Comparison of ENCODE assay signal across 14 cellular contexts in genomic region chr7:96700516-96700915, GRCh38. TPM values are rescaled to one million over a fixed set of nuclear protein-coding genes. Genes with fewer than 3 reads are reported as not detected.
DNase-seq lines count a peak whose midpoint lies in the region; ATAC-seq and TF ChIP-seq lines count a peak whose summit lies in the region.
"Had no signal": no experiment of that assay in that cellular context is flagged by ENCODE, and none has a peak within 500 bp of the region (broad histone marks: within the 10 kb centered on the region; RNA-seq: fewer than 3 reads in every experiment).

No MANE protein-coding gene starts in this region.

- no peak overlapping the region for H4K8ac ChIP-seq in IMR-90 (ENCODE audit: low read depth in 2 of 2, low read length in 2 of 2)

- no peak overlapping the region for H2BK5ac ChIP-seq in IMR-90 (ENCODE audit: low read depth, low read length, poor library complexity, severe bottlenecking)

- in situ Hi-C loops in IMR-90 (cut with MboI; ENCODE audit: low sequenced_read_pairs) = no loop called here

- no peak overlapping the region for H2AFZ ChIP-seq in IMR-90 (replicated peaks; ENCODE audit: low read length, poor library complexity)
- H2AFZ ChIP-seq: GM23338 had no signal

- H2BK20ac ChIP-seq in IMR-90 (ENCODE audit: low read depth, low read length) = no peak overlapping the region

- peaks cover 13% of the 10 kb centered on the region for H3K36me3 Mint-ChIP-seq in activated naive CD4-positive, alpha-beta T cell treated with anti-CD3 and anti-CD28 coated beads, Interleukin-2, amount 50 U/mL, for 24 hours
- peaks cover 6% of the 10 kb centered on the region for H3K36me3 Mint-ChIP-seq in activated naive CD4-positive, alpha-beta T cell treated with anti-CD3 and anti-CD28 coated beads for 36 hours (ENCODE audit: low read depth)
- peaks cover 28% of the 10 kb centered on the region for H3K36me3 Mint-ChIP-seq in activated CD4-positive, alpha-beta memory T cell treated with anti-CD3 and anti-CD28 coated beads, Interleukin-2, amount 10 ng/mL, durations not matched to agents 7 days and 5 days (ENCODE audit: low read depth)

- 0 out of 2 replicates have a peak, but pooled peaks cover 2% of the 10 kb centered on the region for H3K9me1 ChIP-seq in IMR-90 (ENCODE audit: insufficient read depth, low read length)

- H3K4me2 ChIP-seq in IMR-90 (ENCODE audit: low read depth, low read length) = no peak overlapping the region
- H3K4me2 ChIP-seq: BLaER1, GM23338 had no signal

- peak overlapping the region; percentile 38 for H3K27ac Mint-ChIP-seq in activated naive CD4-positive, alpha-beta T cell treated with anti-CD3 and anti-CD28 coated beads, Interleukin-2, amount 50 U/mL, for 24 hours
- H3K27ac Mint-ChIP-seq in activated naive CD4-positive, alpha-beta T cell treated with anti-CD3 and anti-CD28 coated beads for 36 hours = no peak overlapping the region
- no peak overlapping the region for H3K27ac Mint-ChIP-seq in activated CD4-positive, alpha-beta memory T cell treated with anti-CD3 and anti-CD28 coated beads, Interleukin-2, amount 10 ng/mL, durations not matched to agents 7 days and 5 days
- H3K27ac Mint-ChIP-seq: GM23338, H9 had no signal

- H2AK9ac ChIP-seq in IMR-90 (replicated peaks; ENCODE audit: low read depth, low read length, poor library complexity) = no peak overlapping the region

- peaks cover 49% of the 10 kb centered on the region for H4K20me1 ChIP-seq in IMR-90 (ENCODE audit: insufficient read depth, low read length)

- no peak overlapping the region for H3K4me3 Mint-ChIP-seq in activated naive CD4-positive, alpha-beta T cell treated with anti-CD3 and anti-CD28 coated beads, Interleukin-2, amount 50 U/mL, for 24 hours
- no peak overlapping the region for H3K4me3 Mint-ChIP-seq in activated naive CD4-positive, alpha-beta T cell treated with anti-CD3 and anti-CD28 coated beads for 36 hours
- no peak overlapping the region for H3K4me3 Mint-ChIP-seq in activated CD4-positive, alpha-beta memory T cell treated with anti-CD3 and anti-CD28 coated beads, Interleukin-2, amount 10 ng/mL, durations not matched to agents 7 days and 5 days
- H3K4me3 Mint-ChIP-seq: GM23338, H9 had no signal

- peaks cover 90% of the 10 kb centered on the region for H3K4me1 Mint-ChIP-seq in activated naive CD4-positive, alpha-beta T cell treated with anti-CD3 and anti-CD28 coated beads, Interleukin-2, amount 50 U/mL, for 24 hours
- H3K4me1 Mint-ChIP-seq in activated naive CD4-positive, alpha-beta T cell treated with anti-CD3 and anti-CD28 coated beads for 36 hours (ENCODE audit: low read depth) = peaks cover 67% of the 10 kb centered on the region
- H3K4me1 Mint-ChIP-seq in activated CD4-positive, alpha-beta memory T cell treated with anti-CD3 and anti-CD28 coated beads, Interleukin-2, amount 10 ng/mL, durations not matched to agents 7 days and 5 days = peaks cover 12% of the 10 kb centered on the region
- H3K4me1 Mint-ChIP-seq: GM23338 had no signal

- no TSS peak for BruUV-seq in IMR-90 (replicated peaks; lab: Mats Ljungman, UMichigan)

- H3K4me3 ChIP-seq in IMR-90 (ENCODE audit: insufficient read depth, low read depth, low read length) (no peak overlapping the region), epithelial cell of esophagus (ENCODE audit: low read length) (no peak overlapping the region)
- H3K4me3 ChIP-seq: BLaER1, GM23338, K562 had no signal

- peak; percentile 40; the same call in 1 of the 2 replicates for ATAC-seq in IMR-90 (ENCODE audit: low read depth)
- no peak for ATAC-seq in HG03196 (IDR thresholded peaks at IDR 0.05; ENCODE audit: unreplicated experiment)
- no peak for ATAC-seq in GM21576 (IDR thresholded peaks at IDR 0.05; ENCODE audit: unreplicated experiment)

- no peak overlapping the region for H4K91ac ChIP-seq in IMR-90 (ENCODE audit: insufficient read depth, low read depth, low read length)

- no peak overlapping the region for H3K4ac ChIP-seq in IMR-90 (ENCODE audit: low read depth, low read length)

- no peak overlapping the region for H2AK5ac ChIP-seq in IMR-90 (ENCODE audit: low read depth, low read length)

- H3K56ac ChIP-seq in IMR-90 (ENCODE audit: extremely low read depth, insufficient read depth, low read length) = no peak overlapping the region

- dilution Hi-C loops in IMR-90 (cut with HindIII; ENCODE audit: low sequenced_read_pairs, unreplicated experiment) = no loop called here

- CTCF ChIA-PET in activated naive CD4-positive, alpha-beta T cell treated with anti-CD3 and anti-CD28 coated beads for 36 hours (lab: Charles Lee) = no interaction called here
- CTCF ChIA-PET in IMR-90 (lab: Yijun Ruan, JAX) = interaction anchor here (1.0 kb wide), 1 partner anchor 48 kb away, joined by 3 read pairs; no protein-coding TSS in a partner anchor
- CTCF ChIA-PET in activated CD4-positive, alpha-beta memory T cell treated with anti-CD3 and anti-CD28 coated beads, Interleukin-2, amount 10 ng/mL, durations not matched to agents 7 days and 5 days (lab: Charles Lee) = no interaction called here

- no peak overlapping the region for H3K23ac ChIP-seq in IMR-90 (ENCODE audit: low read depth, low read length)

- TF ChIP-seq POLR2A in IMR-90 (IDR thresholded peaks at IDR 0.05; ENCODE audit: low read depth, low read length) = no peak

- H3K4me1 ChIP-seq in IMR-90 (ENCODE audit: control insufficient read depth, insufficient read depth, low read length) = no peaks in the 10 kb centered on the region; the same call in 1 of the 2 replicates
- H3K4me1 ChIP-seq: BLaER1 had no signal

- WGBS in IMR-90 (ENCODE audit: extremely low coverage in 2 of 2, insufficient read length in 1 of 2), 2 experiments = no CpG with 5 or more reads among the region's 2 CpGs

- H3K9me3 ChIP-seq in IMR-90 (ENCODE audit: control insufficient read depth, insufficient read depth, low read length) = no peaks in the 10 kb centered on the region

- H3K9me3 Mint-ChIP-seq in activated naive CD4-positive, alpha-beta T cell treated with anti-CD3 and anti-CD28 coated beads, Interleukin-2, amount 50 U/mL, for 24 hours = no peaks in the 10 kb centered on the region
- no peaks in the 10 kb centered on the region for H3K9me3 Mint-ChIP-seq in activated naive CD4-positive, alpha-beta T cell treated with anti-CD3 and anti-CD28 coated beads for 36 hours
- H3K9me3 Mint-ChIP-seq in activated CD4-positive, alpha-beta memory T cell treated with anti-CD3 and anti-CD28 coated beads, Interleukin-2, amount 10 ng/mL, durations not matched to agents 7 days and 5 days = no peaks in the 10 kb centered on the region
- H3K9me3 Mint-ChIP-seq: GM23338, H9 had no signal

- H3K79me1 ChIP-seq in IMR-90 (ENCODE audit: low read depth in 1 of 2, low read length in 2 of 2) = peaks cover 13 to 30% of the 10 kb centered on the region in 2 experiments; a peak in 3 of 4 replicates

- H3K36me3 ChIP-seq in IMR-90 (ENCODE audit: control insufficient read depth, insufficient read depth, low read length) = peaks cover 2% of the 10 kb centered on the region

- no peak overlapping the region for H3K14ac ChIP-seq in IMR-90 (replicated peaks; ENCODE audit: low read depth, low read length)

- no peaks in the 10 kb centered on the region for H3K27me3 ChIP-seq in IMR-90 (ENCODE audit: control insufficient read depth, insufficient read depth, low read length)
- H3K27me3 ChIP-seq: BLaER1 had no signal

- TF ChIP-seq RAD21 in IMR-90 (IDR thresholded peaks at IDR 0.05; ENCODE audit: low read length) = no peak

- no peak overlapping the region for H2BK120ac ChIP-seq in IMR-90 (ENCODE audit: low read depth, low read length)

- no peak overlapping the region for H3K18ac ChIP-seq in IMR-90 (ENCODE audit: low read depth, low read length)

- POLR2A ChIA-PET in IMR-90 (lab: Charles Lee; ENCODE audit: unreplicated experiment) = no interaction called here
- POLR2A ChIA-PET in activated CD4-positive, alpha-beta memory T cell treated with anti-CD3 and anti-CD28 coated beads, Interleukin-2, amount 10 ng/mL, durations not matched to agents 7 days and 5 days (lab: Charles Lee) = no interaction called here

- TF ChIP-seq CTCF in IMR-90 (conservative IDR thresholded peaks at IDR 0.05; ENCODE audit: low read depth, low read length) = no peak
- TF ChIP-seq CTCF in epithelial cell of esophagus (IDR thresholded peaks at IDR 0.05; ENCODE audit: insufficient read depth, low read depth, low read length, missing control alignments) = no peak

- no peaks in the 10 kb centered on the region for H3K27me3 Mint-ChIP-seq in activated naive CD4-positive, alpha-beta T cell treated with anti-CD3 and anti-CD28 coated beads, Interleukin-2, amount 50 U/mL, for 24 hours
- H3K27me3 Mint-ChIP-seq in activated naive CD4-positive, alpha-beta T cell treated with anti-CD3 and anti-CD28 coated beads for 36 hours (ENCODE audit: low read depth) = no peaks in the 10 kb centered on the region
- no peaks in the 10 kb centered on the region for H3K27me3 Mint-ChIP-seq in activated CD4-positive, alpha-beta memory T cell treated with anti-CD3 and anti-CD28 coated beads, Interleukin-2, amount 10 ng/mL, durations not matched to agents 7 days and 5 days

- H3K9ac ChIP-seq in IMR-90 (ENCODE audit: low read depth, low read length) = no peak overlapping the region
- H3K9ac ChIP-seq: BLaER1 had no signal

- H2BK15ac ChIP-seq in IMR-90 (ENCODE audit: low read depth, low read length) = no peak overlapping the region

- DNase-seq in activated naive CD4-positive, alpha-beta T cell treated with anti-CD3 and anti-CD28 coated beads for 36 hours = no peak
- DNase-seq in IMR-90 (no peak), epithelial cell of esophagus (ENCODE audit: low read depth) (peak; percentile 23), renal cortical epithelial cell (ENCODE audit: low read depth) (peak; percentile 60)
- DNase-seq in activated CD4-positive, alpha-beta memory T cell treated with anti-CD3 and anti-CD28 coated beads, Interleukin-2, amount 10 ng/mL, durations not matched to agents 7 days and 5 days = no peak
- DNase-seq: GF-D8, H9 had no signal

- no peak overlapping the region for H4K5ac ChIP-seq in IMR-90 (ENCODE audit: low read depth, low read length)

- no peak overlapping the region for H3K27ac ChIP-seq in IMR-90 (ENCODE audit: insufficient read depth, low read length)
- H3K27ac ChIP-seq: 22Rv1, BLaER1 had no signal

- intact Hi-C loops in activated naive CD4-positive, alpha-beta T cell treated with anti-CD3 and anti-CD28 coated beads for 36 hours (cut with micrococcal nuclease) = no loop called here
- intact Hi-C loops in IMR-90 (cut with micrococcal nuclease) = loop anchor here (10.0 kb wide), 1 partner anchor 626 kb away; no protein-coding TSS in a partner anchor

TF ChIP-seq in IMR-90, 13 proteins besides CTCF, POLR2A, EP300 and RAD21 (continues in another document):
- TF ChIP-seq NFE2L2 (IDR thresholded peaks at IDR 0.05; ENCODE audit: low read depth, low read length) (no peak), MAFK (IDR thresholded peaks at IDR 0.05; ENCODE audit: low read depth, low read length) (no peak)

RNA-seq across cellular contexts. Expression of gene SEM1, which starts 9.1 kb away (rescaled TPM):
- 10 to 100 TPM; 37.7 to 47.5 TPM for total RNA-seq in activated naive CD4-positive, alpha-beta T cell treated with anti-CD3 and anti-CD28 coated beads for 36 hours
- total RNA-seq in IMR-90 (2012; rRNA removed) (17.2 and 23.6 TPM in 2 replicates), renal cortical epithelial cell (19.6 and 30.1 TPM in 2 replicates)
- polyA plus RNA-seq in IMR-90 (2012; rRNA removed) = 38.0 and 52.7 TPM in 2 replicates
- 3.9 and 15.4 TPM in 2 replicates for polyA plus RNA-seq in IMR-90 (2012; cell fraction: cytosol; rRNA removed)
- 0.77 and 9.2 TPM in 2 replicates for polyA plus RNA-seq in IMR-90 (2012; cell fraction: nucleus; rRNA removed; ENCODE audit: low replicate concordance)
- total RNA-seq in activated CD4-positive, alpha-beta memory T cell treated with anti-CD3 and anti-CD28 coated beads, Interleukin-2, amount 10 ng/mL, durations not matched to agents 7 days and 5 days = 10 to 100 TPM; 40.5 to 43.3 TPM

Comparison
In these comparisons a context has a peak if more than half of its experiments do, and no peak if none do; other contexts are left out.
1. DNase-seq: peak in epithelial cell of esophagus (single experiment) and renal cortical epithelial cell (single experiment); none in activated naive CD4-positive, alpha-beta T cell treated with anti-CD3 and anti-CD28 coated beads for 36 hours (single experiment), IMR-90 (single experiment) and activated CD4-positive, alpha-beta memory T cell treated with anti-CD3 and anti-CD28 coated beads, Interleukin-2, amount 10 ng/mL, durations not matched to agents 7 days and 5 days (single experiment).